Comparison of ENCODE assay signal across 12 cellular contexts in the genomic region with DNA sequence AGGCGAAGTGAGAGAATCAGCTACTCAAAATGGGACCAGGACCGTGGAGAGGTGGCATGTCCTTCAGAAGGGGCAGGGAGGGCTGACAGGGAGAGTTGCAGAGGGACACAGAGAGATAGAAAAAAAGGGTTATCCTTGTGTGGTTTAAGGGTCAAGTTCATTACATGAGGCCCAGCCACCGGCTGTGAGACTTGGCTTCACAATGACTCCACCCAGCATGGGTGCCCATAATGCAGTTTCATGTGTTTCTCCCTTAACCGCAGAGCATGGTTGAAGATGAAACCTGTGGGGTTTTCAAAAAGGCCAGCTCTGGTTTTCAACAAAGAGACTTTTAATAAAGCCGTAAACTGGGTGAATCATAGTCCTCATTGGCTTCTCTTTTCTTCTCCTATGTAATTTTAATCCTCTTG.
A peak's percentile ranks its signal among the peaks of the same experiment; 100 is the strongest.
DNase-seq lines count a peak whose midpoint lies in the region; ATAC-seq and TF ChIP-seq lines count a peak whose summit lies in the region.
"Had no signal": no experiment of that assay in that cellular context is flagged by ENCODE, and none has a peak within 500 bp of the region (broad histone marks: within the 10 kb centered on the region; RNA-seq: fewer than 3 reads in every experiment).

No MANE protein-coding gene starts in this region.

- TF ChIP-seq POLR2A in NB4 (IDR thresholded peaks at IDR 0.05; ENCODE audit: extremely low read depth, insufficient read length) (no peak), suprapubic skin (IDR thresholded peaks at IDR 0.05) (no peak), esophagus squamous epithelium (IDR thresholded peaks at IDR 0.05) (no peak)

- no peaks in the 10 kb centered on the region for H3K36me3 Mint-ChIP-seq in CD8-positive, alpha-beta memory T cell
- H3K36me3 Mint-ChIP-seq: CD4-positive, CD25-positive, alpha-beta regulatory T cell had no signal

- POLR2A ChIA-PET in CD8-positive, alpha-beta memory T cell (lab: Charles Lee) = no interaction called here

- TF ChIP-seq CTCF in NB4 (IDR thresholded peaks at IDR 0.05; ENCODE audit: low read depth, low read length) (no peak), suprapubic skin (IDR thresholded peaks at IDR 0.05) (no peak), esophagus squamous epithelium (IDR thresholded peaks at IDR 0.05) (no peak)

- peak; percentile 74 for ATAC-seq in HG02840 (IDR thresholded peaks at IDR 0.05; ENCODE audit: low FRiP score, unreplicated experiment)
- ATAC-seq: GM23338 had no signal

- intact Hi-C loops in esophagus squamous epithelium (cut with DNase I) = no loop called here

- no peak for TF ChIP-seq EP300 in suprapubic skin (IDR thresholded peaks at IDR 0.05)

- H3K4me1 Mint-ChIP-seq in CD8-positive, alpha-beta memory T cell = peaks cover 6 to 20% (median 17%) of the 10 kb centered on the region in 3 donors

- CTCF ChIA-PET in CD8-positive, alpha-beta memory T cell (lab: Charles Lee) = no interaction called here

- H3K9me3 Mint-ChIP-seq in CD8-positive, alpha-beta memory T cell = no peaks in the 10 kb centered on the region
- H3K9me3 Mint-ChIP-seq: CD4-positive, CD25-positive, alpha-beta regulatory T cell; GM23338 had no signal

- H3K27ac Mint-ChIP-seq in CD8-positive, alpha-beta memory T cell = no peak overlapping the region
- H3K27ac Mint-ChIP-seq: CD4-positive, CD25-positive, alpha-beta regulatory T cell; GM23338 had no signal

- no peaks in the 10 kb centered on the region for H3K27me3 ChIP-seq in suprapubic skin
- no peaks in the 10 kb centered on the region for H3K27me3 ChIP-seq in esophagus squamous epithelium
- no peaks in the 10 kb centered on the region for H3K27me3 ChIP-seq in CD8-positive, alpha-beta memory T cell (ENCODE audit: insufficient read depth, low read length, poor library complexity, severe bottlenecking)

- H3K9me3 ChIP-seq in suprapubic skin (no peaks in the 10 kb centered on the region), esophagus squamous epithelium (no peaks in the 10 kb centered on the region)
- no peaks in the 10 kb centered on the region for H3K9me3 ChIP-seq in CD8-positive, alpha-beta memory T cell (ENCODE audit: low read length)

- no peak overlapping the region for H3K4me3 Mint-ChIP-seq in CD8-positive, alpha-beta memory T cell
- H3K4me3 Mint-ChIP-seq: CD4-positive, CD25-positive, alpha-beta regulatory T cell; GM23338 had no signal

- H3K4me3 ChIP-seq in NB4 (ENCODE audit: low read depth, low read length) = no peak overlapping the region
- H3K4me3 ChIP-seq in suprapubic skin = no peak overlapping the region
- no peak overlapping the region for H3K4me3 ChIP-seq in esophagus squamous epithelium
- H3K4me3 ChIP-seq in CD8-positive, alpha-beta memory T cell (ENCODE audit: low read length) = no peak overlapping the region
- H3K4me3 ChIP-seq: dorsolateral prefrontal cortex, GM23338 had no signal

- DNase-seq in stimulated activated CD4-positive, alpha-beta T cell treated with anti-CD3 and anti-CD28 coated beads, Interleukin-15, amount 100 ng/mL, for 24 hours = peak; percentile 51
- DNase-seq in stimulated activated CD4-positive, alpha-beta T cell treated with anti-CD3 and anti-CD28 coated beads, Interleukin-12 subunit alpha, Interleukin-12 subunit beta, amount 100 ng/mL, for 4 hours = no peak
- DNase-seq in NB4 (ENCODE audit: low read depth) = peak; percentile 20
- no peak for DNase-seq in SKM-1 (lab: John Stamatoyannopoulos, UW; ENCODE audit: unreplicated experiment)
- no peak for DNase-seq in suprapubic skin (ENCODE audit: low spot score in 2 of 2)
- no peak for DNase-seq in esophagus squamous epithelium (lab: John Stamatoyannopoulos, UW)
- no peak for DNase-seq in CD8-positive, alpha-beta memory T cell
- DNase-seq: dorsolateral prefrontal cortex, NCI-H446 treated with DMSO at 0.1 percent for 48 hours had no signal

- 64% methylated on average over 5 of the region's 5 CpGs for WGBS in suprapubic skin
- 43 to 72% methylated on average over 3 to 5 of the region's 5 CpGs for WGBS in esophagus squamous epithelium, 2 donors

- H3K27ac ChIP-seq in suprapubic skin (no peak overlapping the region), esophagus squamous epithelium (no peak overlapping the region)
- H3K27ac ChIP-seq in CD8-positive, alpha-beta memory T cell (ENCODE audit: low read depth, low read length) = no peak overlapping the region
- H3K27ac ChIP-seq: dorsolateral prefrontal cortex had no signal

- H3K4me1 ChIP-seq in suprapubic skin (no peaks in the 10 kb centered on the region), esophagus squamous epithelium (peaks cover 0 to 14% (median 0%) of the 10 kb centered on the region in 3 donors)
- H3K4me1 ChIP-seq in CD8-positive, alpha-beta memory T cell (ENCODE audit: insufficient read depth, low read length) = peaks cover 3% of the 10 kb centered on the region

- H3K27me3 Mint-ChIP-seq in CD8-positive, alpha-beta memory T cell = no peaks in the 10 kb centered on the region
- H3K27me3 Mint-ChIP-seq: CD4-positive, CD25-positive, alpha-beta regulatory T cell had no signal

- H3K36me3 ChIP-seq in suprapubic skin = no peaks in the 10 kb centered on the region
- H3K36me3 ChIP-seq in esophagus squamous epithelium = no peaks in the 10 kb centered on the region
- H3K36me3 ChIP-seq in CD8-positive, alpha-beta memory T cell (ENCODE audit: insufficient read depth, low read length) = no peaks in the 10 kb centered on the region

Comparison
In these comparisons a context has a peak if more than half of its experiments do, and no peak if none do; other contexts are left out.
1. DNase-seq: peak in stimulated activated CD4-positive, alpha-beta T cell treated with anti-CD3 and anti-CD28 coated beads, Interleukin-15, amount 100 ng/mL, for 24 hours (single experiment) and NB4 (single experiment); none in stimulated activated CD4-positive, alpha-beta T cell treated with anti-CD3 and anti-CD28 coated beads, Interleukin-12 subunit alpha, Interleukin-12 subunit beta, amount 100 ng/mL, for 4 hours (single experiment), SKM-1 (single experiment), suprapubic skin (0 of 2), esophagus squamous epithelium (single experiment) and CD8-positive, alpha-beta memory T cell (0 of 5).